Comparison of ENCODE assay signal across 29 cellular contexts in the genomic region with DNA sequence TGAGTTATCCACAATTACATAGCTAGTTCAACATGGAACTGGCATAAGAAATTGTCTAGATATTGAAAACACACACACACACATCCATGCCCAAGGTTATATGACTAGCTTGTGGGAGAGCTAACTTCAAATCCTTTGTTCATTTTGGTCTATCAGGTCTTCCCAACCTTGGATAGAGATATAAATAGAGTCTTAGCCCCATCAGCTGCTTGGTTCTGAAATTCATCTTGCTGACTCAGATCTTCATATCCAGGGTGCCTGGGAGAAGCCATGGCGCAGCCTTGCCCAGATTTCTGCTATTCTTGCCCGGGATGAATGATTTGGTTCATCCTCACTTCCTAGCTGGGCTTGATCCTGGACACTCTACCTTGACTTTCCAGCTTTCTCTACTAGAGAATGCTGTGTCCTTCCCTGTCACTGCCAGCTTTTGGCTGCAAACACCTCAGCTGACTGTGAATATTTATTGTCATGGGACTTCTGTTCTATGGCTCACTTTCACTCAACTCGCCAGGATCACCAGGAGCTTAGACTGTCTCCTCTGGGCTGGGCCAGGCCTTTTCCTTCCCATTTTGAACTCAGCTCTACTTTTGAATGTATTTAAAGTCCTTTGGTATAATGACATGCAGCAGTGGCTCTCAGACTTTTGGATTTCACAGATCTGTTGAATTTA.
"Had no signal": no experiment of that assay in that cellular context is flagged by ENCODE, and none has a peak within 500 bp of the region (broad histone marks: within the 10 kb centered on the region; RNA-seq: fewer than 3 reads in every experiment).

No MANE protein-coding gene starts in this region.

- H3K36me3 ChIP-seq: brain microvascular endothelial cell, esophagus muscularis mucosa, gastroesophageal sphincter had no signal

- H3K27me3 Mint-ChIP-seq: activated CD4-positive, alpha-beta memory T cell treated with anti-CD3 and anti-CD28 coated beads, Interleukin-2, amount 10 ng/mL, durations not matched to agents 7 days and 5 days; activated CD4-positive, alpha-beta T cell treated with anti-CD3 and anti-CD28 coated beads for 36 hours; activated CD4-positive, alpha-beta T cell treated with anti-CD3 and anti-CD28 coated beads, Interleukin-2, amount 10 ng/mL, durations not matched to agents 7 days and 5 days; effector memory CD8-positive, alpha-beta T cell had no signal

- H3K4me1 Mint-ChIP-seq: activated CD4-positive, alpha-beta memory T cell treated with anti-CD3 and anti-CD28 coated beads, Interleukin-2, amount 10 ng/mL, durations not matched to agents 7 days and 5 days; activated CD4-positive, alpha-beta T cell treated with anti-CD3 and anti-CD28 coated beads for 36 hours; activated CD4-positive, alpha-beta T cell treated with anti-CD3 and anti-CD28 coated beads, Interleukin-2, amount 10 ng/mL, durations not matched to agents 7 days and 5 days; activated T-helper 17 cell treated with anti-CD3 and anti-CD28 coated beads, Interleukin-2, amount 50 U/mL, for 72 hours; T-helper 17 cell had no signal

- H3K27me3 ChIP-seq: brain microvascular endothelial cell, esophagus muscularis mucosa, foreskin keratinocyte, gastroesophageal sphincter had no signal

- H3K36me3 Mint-ChIP-seq: activated naive CD8-positive, alpha-beta T cell had no signal

- H3K9me3 ChIP-seq: esophagus muscularis mucosa, gastroesophageal sphincter had no signal

- H3K4me3 Mint-ChIP-seq: activated CD4-positive, alpha-beta memory T cell treated with anti-CD3 and anti-CD28 coated beads, Interleukin-2, amount 10 ng/mL, durations not matched to agents 7 days and 5 days; activated CD4-positive, alpha-beta T cell treated with anti-CD3 and anti-CD28 coated beads for 36 hours; activated CD4-positive, alpha-beta T cell treated with anti-CD3 and anti-CD28 coated beads, Interleukin-2, amount 10 ng/mL, durations not matched to agents 7 days and 5 days; activated naive CD8-positive, alpha-beta T cell; activated T-cell treated with anti-CD3 and anti-CD28 coated beads, Interleukin-2, amount 50 U/mL, for 4 hours; activated T-helper 17 cell treated with anti-CD3 and anti-CD28 coated beads, Interleukin-2, amount 50 U/mL, for 72 hours; effector memory CD8-positive, alpha-beta T cell; T-helper 17 cell; T-helper 2 cell treated with Interferon-gamma antibody and Interleukin-4, amounts not matched to agents 5 μg/mL and 100 μg/mL, for 36 hours had no signal

- H3K9me3 Mint-ChIP-seq: activated CD4-positive, alpha-beta memory T cell treated with anti-CD3 and anti-CD28 coated beads, Interleukin-2, amount 10 ng/mL, durations not matched to agents 7 days and 5 days; activated CD4-positive, alpha-beta T cell treated with anti-CD3 and anti-CD28 coated beads, Interleukin-2, amount 10 ng/mL, durations not matched to agents 7 days and 5 days; effector memory CD8-positive, alpha-beta T cell; T-helper 2 cell treated with Interferon-gamma antibody and Interleukin-4, amounts not matched to agents 5 μg/mL and 100 μg/mL, for 36 hours had no signal

- DNase-seq: activated CD4-positive, alpha-beta memory T cell treated with anti-CD3 and anti-CD28 coated beads, Interleukin-2, amount 10 ng/mL, durations not matched to agents 7 days and 5 days; activated CD4-positive, alpha-beta T cell treated with anti-CD3 and anti-CD28 coated beads for 36 hours; activated CD4-positive, alpha-beta T cell treated with anti-CD3 and anti-CD28 coated beads, Interleukin-2, amount 10 ng/mL, durations not matched to agents 7 days and 5 days; activated CD4-positive, alpha-beta T cell treated with anti-CD3 and anti-CD28 coated beads, Interleukin-2, amount 50 U/mL, for 4 hours; activated CD4-positive, CD25-positive, alpha-beta regulatory T cell; activated CD4-positive, CD25-positive, alpha-beta regulatory T cell treated with anti-CD3 and anti-CD28 coated beads, Interleukin-2, amount 50 U/mL, for 72 hours; activated effector memory CD4-positive, alpha-beta T cell treated with Interleukin-2 at 50 U/mL for 16 hours; activated gamma-delta T cell treated with Interleukin-2 at 50 U/mL for 16 hours; activated naive CD4-positive, alpha-beta T cell treated with anti-CD3 and anti-CD28 coated beads, Interleukin-2, amount 50 U/mL, for 16 hours; activated naive CD4-positive, alpha-beta T cell treated with Interleukin-2 at 50 U/mL for 16 hours; activated T-cell treated with anti-CD3 and anti-CD28 coated beads, Interleukin-2, amount 50 U/mL, for 4 hours; amniotic stem cell; anterior cingulate cortex; brain microvascular endothelial cell; caudate nucleus; cortex of kidney; dermis blood vessel endothelial cell; effector CD4-positive, alpha-beta T cell; effector memory CD8-positive, alpha-beta T cell; erythroblast; foreskin keratinocyte; T-helper 1 cell; T-helper 17 cell; T1000 had no signal

- H3K27ac ChIP-seq: brain microvascular endothelial cell, esophagus muscularis mucosa, foreskin keratinocyte, gastroesophageal sphincter had no signal

- ATAC-seq: activated CD4-positive, alpha-beta T cell treated with anti-CD3 and anti-CD28 coated beads for 36 hours; activated T-cell treated with anti-CD3 and anti-CD28 coated beads, Interleukin-2, amount 50 U/mL, for 4 hours; activated T-helper 17 cell treated with anti-CD3 and anti-CD28 coated beads, Interleukin-2, amount 50 U/mL, for 72 hours; effector memory CD8-positive, alpha-beta T cell; foreskin keratinocyte; gastroesophageal sphincter; T-helper 17 cell had no signal

- H3K4me1 ChIP-seq: esophagus muscularis mucosa, foreskin keratinocyte, gastroesophageal sphincter had no signal

- H3K4me3 ChIP-seq: esophagus muscularis mucosa, gastroesophageal sphincter had no signal

- H3K27ac Mint-ChIP-seq: activated CD4-positive, alpha-beta memory T cell treated with anti-CD3 and anti-CD28 coated beads, Interleukin-2, amount 10 ng/mL, durations not matched to agents 7 days and 5 days; activated CD4-positive, alpha-beta T cell treated with anti-CD3 and anti-CD28 coated beads for 36 hours; activated CD4-positive, alpha-beta T cell treated with anti-CD3 and anti-CD28 coated beads, Interleukin-2, amount 10 ng/mL, durations not matched to agents 7 days and 5 days; activated naive CD8-positive, alpha-beta T cell; activated T-helper 17 cell treated with anti-CD3 and anti-CD28 coated beads, Interleukin-2, amount 50 U/mL, for 72 hours; effector memory CD8-positive, alpha-beta T cell; T-helper 17 cell; T-helper 2 cell treated with Interferon-gamma antibody and Interleukin-4, amounts not matched to agents 5 μg/mL and 100 μg/mL, for 36 hours had no signal
